In the genomic region with DNA sequence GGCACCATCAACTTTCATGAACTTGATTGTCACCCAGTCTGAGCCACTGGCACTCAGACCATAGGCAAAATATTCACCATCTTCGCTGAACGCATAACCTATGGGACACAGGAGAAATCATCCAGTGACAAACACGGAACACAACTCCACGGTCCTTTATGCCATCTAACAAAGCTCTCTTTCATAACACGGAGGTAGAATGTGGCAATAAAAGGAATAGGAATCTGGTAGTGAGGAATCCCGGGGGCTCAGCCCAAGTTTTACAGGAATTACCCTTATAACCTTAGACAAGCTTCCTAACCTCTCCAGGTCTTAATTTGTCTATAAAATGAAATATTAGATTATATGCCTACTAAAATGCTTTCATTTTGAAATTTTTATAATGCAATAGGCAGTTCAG, we compare ENCODE assay signal across 1 cellular context.
TF ChIP-seq lines count a peak whose summit lies in the region.

No MANE protein-coding gene starts in this region.

TF ChIP-seq in WTC11, 78 proteins besides CTCF, POLR2A, EP300 and RAD21 (continued from another document):
- TF ChIP-seq, protein P1, sequence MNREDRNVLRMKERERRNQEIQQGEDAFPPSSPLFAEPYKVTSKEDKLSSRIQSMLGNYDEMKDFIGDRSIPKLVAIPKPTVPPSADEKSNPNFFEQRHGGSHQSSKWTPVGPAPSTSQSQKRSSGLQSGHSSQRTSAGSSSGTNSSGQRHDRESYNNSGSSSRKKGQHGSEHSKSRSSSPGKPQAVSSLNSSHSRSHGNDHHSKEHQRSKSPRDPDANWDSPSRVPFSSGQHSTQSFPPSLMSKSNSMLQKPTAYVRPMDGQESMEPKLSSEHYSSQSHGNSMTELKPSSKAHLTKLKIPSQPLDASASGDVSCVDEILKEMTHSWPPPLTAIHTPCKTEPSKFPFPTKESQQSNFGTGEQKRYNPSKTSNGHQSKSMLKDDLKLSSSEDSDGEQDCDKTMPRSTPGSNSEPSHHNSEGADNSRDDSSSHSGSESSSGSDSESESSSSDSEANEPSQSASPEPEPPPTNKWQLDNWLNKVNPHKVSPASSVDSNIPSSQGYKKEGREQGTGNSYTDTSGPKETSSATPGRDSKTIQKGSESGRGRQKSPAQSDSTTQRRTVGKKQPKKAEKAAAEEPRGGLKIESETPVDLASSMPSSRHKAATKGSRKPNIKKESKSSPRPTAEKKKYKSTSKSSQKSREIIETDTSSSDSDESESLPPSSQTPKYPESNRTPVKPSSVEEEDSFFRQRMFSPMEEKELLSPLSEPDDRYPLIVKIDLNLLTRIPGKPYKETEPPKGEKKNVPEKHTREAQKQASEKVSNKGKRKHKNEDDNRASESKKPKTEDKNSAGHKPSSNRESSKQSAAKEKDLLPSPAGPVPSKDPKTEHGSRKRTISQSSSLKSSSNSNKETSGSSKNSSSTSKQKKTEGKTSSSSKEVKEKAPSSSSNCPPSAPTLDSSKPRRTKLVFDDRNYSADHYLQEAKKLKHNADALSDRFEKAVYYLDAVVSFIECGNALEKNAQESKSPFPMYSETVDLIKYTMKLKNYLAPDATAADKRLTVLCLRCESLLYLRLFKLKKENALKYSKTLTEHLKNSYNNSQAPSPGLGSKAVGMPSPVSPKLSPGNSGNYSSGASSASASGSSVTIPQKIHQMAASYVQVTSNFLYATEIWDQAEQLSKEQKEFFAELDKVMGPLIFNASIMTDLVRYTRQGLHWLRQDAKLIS (CRISPR knock-in tag; IDR thresholded peaks at IDR 0.05; ENCODE audit: borderline replicate concordance), result no peak
